ENCODE assay signal across 36 cellular contexts in genomic region chrX:3044671-3045070, GRCh38. TPM values are rescaled to one million over a fixed set of nuclear protein-coding genes. Genes with fewer than 3 reads are reported as not detected.
"Had no signal": no experiment of that assay in that cellular context is flagged by ENCODE, and none has a peak within 500 bp of the region (broad histone marks: within the 10 kb centered on the region; RNA-seq: fewer than 3 reads in every experiment).

No MANE protein-coding gene starts in this region.

- H3K4me2 ChIP-seq: PC-9 had no signal

- H3K36me3 Mint-ChIP-seq: activated CD8-positive, alpha-beta memory T cell treated with anti-CD3 and anti-CD28 coated beads, Interleukin-2, amount 10 ng/mL, durations not matched to agents 7 days and 5 days; activated naive CD4-positive, alpha-beta T cell treated with anti-CD3 and anti-CD28 coated beads, Interleukin-2, amount 50 U/mL, for 24 hours; brain had no signal

- H3K27me3 Mint-ChIP-seq: activated CD4-positive, alpha-beta memory T cell treated with anti-CD3 and anti-CD28 coated beads, Interleukin-2, amount 10 ng/mL, durations not matched to agents 7 days and 5 days; activated CD8-positive, alpha-beta memory T cell treated with anti-CD3 and anti-CD28 coated beads, Interleukin-2, amount 10 ng/mL, durations not matched to agents 7 days and 5 days; activated naive CD4-positive, alpha-beta T cell treated with anti-CD3 and anti-CD28 coated beads, Interleukin-2, amount 50 U/mL, for 24 hours; brain had no signal

- H3K4me3 Mint-ChIP-seq: activated CD4-positive, alpha-beta memory T cell treated with anti-CD3 and anti-CD28 coated beads, Interleukin-2, amount 10 ng/mL, durations not matched to agents 7 days and 5 days; activated CD8-positive, alpha-beta memory T cell treated with anti-CD3 and anti-CD28 coated beads, Interleukin-2, amount 10 ng/mL, durations not matched to agents 7 days and 5 days; activated naive CD4-positive, alpha-beta T cell treated with anti-CD3 and anti-CD28 coated beads, Interleukin-2, amount 50 U/mL, for 24 hours; brain had no signal

- H3K9me3 ChIP-seq: adrenal gland, MG63, SJCRH30 had no signal

- ATAC-seq: activated CD8-positive, alpha-beta memory T cell treated with anti-CD3 and anti-CD28 coated beads, Interleukin-2, amount 10 ng/mL, durations not matched to agents 7 days and 5 days had no signal

- H3K27me3 ChIP-seq: adrenal gland, MG63, SJCRH30 had no signal

- H2AFZ ChIP-seq: PC-9 had no signal

- DNase-seq: activated CD4-positive, alpha-beta memory T cell treated with anti-CD3 and anti-CD28 coated beads, Interleukin-2, amount 10 ng/mL, durations not matched to agents 7 days and 5 days; activated CD4-positive, alpha-beta T cell treated with anti-CD3 and anti-CD28 coated beads for 1 hour; activated CD4-positive, alpha-beta T cell treated with anti-CD3 and anti-CD28 coated beads for 48 hours; activated CD4-positive, CD25-positive, alpha-beta regulatory T cell; activated CD8-positive, alpha-beta memory T cell treated with anti-CD3 and anti-CD28 coated beads for 24 hours; activated CD8-positive, alpha-beta memory T cell treated with anti-CD3 and anti-CD28 coated beads, Interleukin-2, amount 10 ng/mL, durations not matched to agents 7 days and 5 days; activated CD8-positive, alpha-beta memory T cell treated with anti-CD3 and anti-CD28 coated beads, Interleukin-2, amount 50 U/mL, for 48 hours; activated effector memory CD4-positive, alpha-beta T cell treated with Interleukin-2 at 50 U/mL for 16 hours; activated naive CD4-positive, alpha-beta T cell; activated T-cell treated with anti-CD3 and anti-CD28 coated beads, Interleukin-2, amount 50 U/mL, for 48 hours; adrenal gland; caudate nucleus; cerebellar nuclear complex; Kasumi-1; KG1; MG63; NCI-H1048; NCI-H1105 treated with DMSO at 0.1 percent for 48 hours; NCI-H1436; NCI-H1694 treated with DMSO at 0.1 percent for 48 hours; NCI-H2029; NCI-H345; NCI-H524 treated with DMSO at 0.1 percent for 48 hours; NK-92 treated with Interleukin-12 subunit alpha and Interleukin-12 subunit beta, amount 100 ng/mL, for 24 hours; PC-9; Right ventricle myocardium superior; SJCRH30; T1000; WERI-Rb-1 had no signal

- H3K36me3 ChIP-seq: adrenal gland, MG63, SJCRH30, WERI-Rb-1 had no signal

- H3K27ac Mint-ChIP-seq: activated CD4-positive, alpha-beta memory T cell treated with anti-CD3 and anti-CD28 coated beads, Interleukin-2, amount 10 ng/mL, durations not matched to agents 7 days and 5 days; activated CD8-positive, alpha-beta memory T cell treated with anti-CD3 and anti-CD28 coated beads, Interleukin-2, amount 10 ng/mL, durations not matched to agents 7 days and 5 days; activated naive CD4-positive, alpha-beta T cell treated with anti-CD3 and anti-CD28 coated beads, Interleukin-2, amount 50 U/mL, for 24 hours; brain had no signal

- H3K4me1 ChIP-seq: adrenal gland, SJCRH30 had no signal

- H3K27ac ChIP-seq: adrenal gland, PC-9, SJCRH30, SK-N-MC, WERI-Rb-1 had no signal

- H3K9me3 Mint-ChIP-seq: activated CD4-positive, alpha-beta memory T cell treated with anti-CD3 and anti-CD28 coated beads, Interleukin-2, amount 10 ng/mL, durations not matched to agents 7 days and 5 days; activated naive CD4-positive, alpha-beta T cell treated with anti-CD3 and anti-CD28 coated beads, Interleukin-2, amount 50 U/mL, for 24 hours had no signal

- H3K4me3 ChIP-seq: adrenal gland, MG63, PC-9, SJCRH30, SK-N-MC had no signal

RNA-seq across cellular contexts. Expression of gene ARSF, which starts 3.4 kb away (rescaled TPM):
- total RNA-seq: activated CD4-positive, alpha-beta memory T cell treated with anti-CD3 and anti-CD28 coated beads, Interleukin-2, amount 10 ng/mL, durations not matched to agents 7 days and 5 days; activated CD8-positive, alpha-beta memory T cell treated with anti-CD3 and anti-CD28 coated beads, Interleukin-2, amount 10 ng/mL, durations not matched to agents 7 days and 5 days; bronchial epithelial cell; NCI-H460; PC-9; Right ventricle myocardium superior; T-helper 1 cell treated with Interleukin-12 subunit alpha and Interleukin-12 subunit beta and Interleukin-4 antibody, amounts not matched to agents 30 ng/mL and 1 ng/mL, for 36 hours; T-helper 2 cell treated with Interferon-gamma antibody and Interleukin-4, amounts not matched to agents 100 ng/mL and 5 ng/mL, for 36 hours had no signal

RNA-seq across cellular contexts. Expression of gene ARSH, which starts 38.3 kb away (rescaled TPM):
- total RNA-seq: activated CD4-positive, alpha-beta memory T cell treated with anti-CD3 and anti-CD28 coated beads, Interleukin-2, amount 10 ng/mL, durations not matched to agents 7 days and 5 days; activated CD8-positive, alpha-beta memory T cell treated with anti-CD3 and anti-CD28 coated beads, Interleukin-2, amount 10 ng/mL, durations not matched to agents 7 days and 5 days; adrenal gland; bronchial epithelial cell; NCI-H460; PC-9; Right ventricle myocardium superior; SJCRH30; T-helper 1 cell treated with Interleukin-12 subunit alpha and Interleukin-12 subunit beta and Interleukin-4 antibody, amounts not matched to agents 30 ng/mL and 1 ng/mL, for 36 hours; T-helper 2 cell treated with Interferon-gamma antibody and Interleukin-4, amounts not matched to agents 100 ng/mL and 5 ng/mL, for 36 hours had no signal
- polyA plus RNA-seq: adrenal gland had no signal
